ENCODE assay signal across 8 cellular contexts in genomic region chr4:141220271-141220654, GRCh38. TPM values are rescaled to one million over a fixed set of nuclear protein-coding genes. Genes with fewer than 3 reads are reported as not detected.
DNase-seq lines count a peak whose midpoint lies in the region; ATAC-seq and TF ChIP-seq lines count a peak whose summit lies in the region.

No MANE protein-coding gene starts in this region.

- POLR2A ChIA-PET in T-cell (lab: Charles Lee): no interaction called here

- peaks cover 17% of the 10 kb centered on the region for H3K36me3 Mint-ChIP-seq in T-cell

- H3K79me2 ChIP-seq in smooth muscle cell (ENCODE audit: low read depth): peaks cover 39% of the 10 kb centered on the region

- ATAC-seq in GM18505 (IDR thresholded peaks at IDR 0.05; ENCODE audit: unreplicated experiment) (peak; percentile 21), HG02759 (IDR thresholded peaks at IDR 0.05; ENCODE audit: unreplicated experiment) (peak; percentile 17), T-cell (replicated peaks in 1 of 4) (peak in 1 of 4 experiments; percentile 3), right cardiac atrium (peak in 1 of 2 donors; percentile 3)

- H3K4me1 ChIP-seq in right cardiac atrium (ENCODE audit: control insufficient read depth, insufficient read depth, low read length) (no peaks in the 10 kb centered on the region), smooth muscle cell (ENCODE audit: low read depth) (peaks cover 13% of the 10 kb centered on the region)

- H3K27ac Mint-ChIP-seq in T-cell: peak overlapping the region; percentile 25 to 92

- peak in 2 of 34 experiments; percentile 1 to 4 for DNase-seq in T-cell
- no peak for DNase-seq in right cardiac atrium
- no peak for DNase-seq in smooth muscle cell (lab: John Stamatoyannopoulos, UW; ENCODE audit: unreplicated experiment)
- no peak for DNase-seq in NCI-H2029 (lab: John Stamatoyannopoulos, UW)
- DNase-seq in GM13976 (ENCODE audit: low spot score): no peak
- DNase-seq in mucosa of gallbladder (ENCODE audit: low spot score): no peak

- H3K36me3 ChIP-seq in smooth muscle cell (ENCODE audit: low read depth): peaks cover under 1% of the 10 kb centered on the region

- no peaks in the 10 kb centered on the region for H3F3A ChIP-seq in smooth muscle cell (ENCODE audit: low read depth)

- H3K9ac ChIP-seq in smooth muscle cell (ENCODE audit: low read depth): peak overlapping the region; percentile 97

- H3K9me3 Mint-ChIP-seq in T-cell: no peaks in the 10 kb centered on the region

- H4K20me1 ChIP-seq in smooth muscle cell (ENCODE audit: low read depth): no peaks in the 10 kb centered on the region

- CTCF ChIA-PET in T-cell (lab: Charles Lee): no interaction called here

- WGBS in right cardiac atrium: 69% methylated on average over 7 of the region's 7 CpGs
- WGBS in smooth muscle cell (ENCODE audit: low lambda C conversion rate): 76% methylated on average over 7 of the region's 7 CpGs

- TF ChIP-seq POLR2A in GM18505 (IDR thresholded peaks at IDR 0.05; ENCODE audit: borderline replicate concordance, extremely low read depth, insufficient read depth, insufficient read length): no peak

- H3K4me1 Mint-ChIP-seq in T-cell: peaks cover 34 to 48% (median 44%) of the 10 kb centered on the region in 3 donors

- H3K27me3 ChIP-seq in right cardiac atrium (ENCODE audit: control insufficient read depth, insufficient read depth) (no peaks in the 10 kb centered on the region), smooth muscle cell (ENCODE audit: low read depth) (no peaks in the 10 kb centered on the region)

- in situ Hi-C loops in GM13976 (cut with MboI; ENCODE audit: low sequenced_read_pairs, unreplicated experiment): no loop called here

- H3K27ac ChIP-seq in right cardiac atrium (ENCODE audit: low read length) (peak overlapping the region; percentile 0), smooth muscle cell (ENCODE audit: low read depth) (peak overlapping the region; percentile 94)

- TF ChIP-seq CTCF in smooth muscle cell (IDR thresholded peaks at IDR 0.05; ENCODE audit: borderline replicate concordance, insufficient read depth, poor library complexity, severe bottlenecking) (no peak), GM13976 (IDR thresholded peaks at IDR 0.05; ENCODE audit: borderline replicate concordance, control extremely low read depth, extremely low read depth, insufficient read depth, missing control alignments) (no peak)

- H3K4me2 ChIP-seq in smooth muscle cell: peak overlapping the region; percentile 93

- intact Hi-C loops in right cardiac atrium (cut with DNase I): no loop called here

- H3K4me3 Mint-ChIP-seq in T-cell: peak overlapping the region; percentile 90 to 99 (median 92)

- H3K9me3 ChIP-seq in right cardiac atrium (ENCODE audit: control insufficient read depth, low read length) (no peaks in the 10 kb centered on the region), smooth muscle cell (replicated peaks; ENCODE audit: low read depth) (no peaks in the 10 kb centered on the region)

- H3K27me3 Mint-ChIP-seq in T-cell: peaks cover 10 to 13% of the 10 kb centered on the region in 2 donors

- H2AFZ ChIP-seq in smooth muscle cell (ENCODE audit: low read depth): peak overlapping the region; percentile 97

- H3K4me3 ChIP-seq in right cardiac atrium (ENCODE audit: low read length): peak overlapping the region; percentile 66
- H3K4me3 ChIP-seq in smooth muscle cell: peak overlapping the region; percentile 90

RNA-seq across cellular contexts. Expression of gene ZNF330, which starts 0.4 kb away (rescaled TPM):
- total RNA-seq in T-cell (10 to 100 TPM; 31.4 to 41.5 (median 37.9) TPM), right cardiac atrium (10 to 100 TPM; 62.7 to 77.0 (median 68.1) TPM), smooth muscle cell (21.3 and 26.8 TPM in 2 replicates), mucosa of gallbladder (32.4 TPM)
- polyA plus RNA-seq in right cardiac atrium (57.4 TPM), smooth muscle cell (19.0 and 23.8 TPM in 2 replicates)
